ENCODE assay signal across 25 cellular contexts in genomic region chr1:147514233-147514632, GRCh38.
"Had no signal": no experiment of that assay in that cellular context is flagged by ENCODE, and none has a peak within 500 bp of the region (broad histone marks: within the 10 kb centered on the region; RNA-seq: fewer than 3 reads in every experiment).

No MANE protein-coding gene starts in this region.

- H3K4me3 ChIP-seq: left ventricle myocardium inferior, lung, pancreas, prostate gland, skin epidermis, stomach, testis, thyroid gland, transverse colon, upper lobe of right lung had no signal

- ATAC-seq: naive thymus-derived CD8-positive, alpha-beta T cell; pancreas; right cardiac atrium; sciatic nerve; stimulated activated naive B cell treated with anti-CD40 and anti-IgM and Interleukin-4, amounts not matched to agents 10 μg/mL and 1 μg/mL and 100 μg/mL, for 72 hours; stimulated activated naive CD8-positive, alpha-beta T cell treated with anti-CD3 and anti-CD28 coated beads, Interleukin-15, Interleukin-2, amounts not matched to agents 100 U/mL and 50 U/mL, for 24 hours; upper lobe of right lung had no signal

- H3K27ac Mint-ChIP-seq: naive thymus-derived CD8-positive, alpha-beta T cell; nephron; stimulated activated naive B cell treated with anti-CD40 and anti-IgM and Interleukin-4, amounts not matched to agents 10 μg/mL and 1 μg/mL and 100 μg/mL, for 72 hours had no signal

- H3K36me3 ChIP-seq: left ventricle myocardium inferior, pancreas, prostate gland, stomach, thyroid gland, transverse colon, upper lobe of right lung had no signal

- H3K4me1 Mint-ChIP-seq: neural crest cell; stimulated activated naive B cell treated with anti-CD40 and anti-IgM and Interleukin-4, amounts not matched to agents 10 μg/mL and 1 μg/mL and 100 μg/mL, for 72 hours had no signal

- H3K9me3 ChIP-seq: left ventricle myocardium inferior, pancreas, prostate gland, stomach, testis, thyroid gland, transverse colon, upper lobe of right lung had no signal

- FAIRE-seq: pancreas, urothelium cell line had no signal

- H3K4me3 Mint-ChIP-seq: naive thymus-derived CD8-positive, alpha-beta T cell; nephron; neural crest cell; stimulated activated naive B cell treated with anti-CD40 and anti-IgM and Interleukin-4, amounts not matched to agents 10 μg/mL and 1 μg/mL and 100 μg/mL, for 72 hours had no signal

- H3K27me3 ChIP-seq: pancreas, stomach, testis, thyroid gland, transverse colon, upper lobe of right lung had no signal

- H3K36me3 Mint-ChIP-seq: naive thymus-derived CD8-positive, alpha-beta T cell; stimulated activated naive B cell treated with anti-CD40 and anti-IgM and Interleukin-4, amounts not matched to agents 10 μg/mL and 1 μg/mL and 100 μg/mL, for 72 hours had no signal

- H3K27ac ChIP-seq: left ventricle myocardium inferior, pancreas, skin epidermis, stomach, testis, thyroid gland, transverse colon, upper lobe of right lung had no signal

- DNase-seq: islet precursor cell; left ventricle myocardium inferior; naive thymus-derived CD8-positive, alpha-beta T cell; nucleus accumbens; pancreas; retina; right cardiac atrium; stimulated activated CD4-positive, alpha-beta T cell treated with anti-CD3 and anti-CD28 coated beads, Interleukin-12 subunit alpha, Interleukin-12 subunit beta, amount 100 ng/mL, for 4 hours; stimulated activated CD4-positive, alpha-beta T cell treated with anti-CD3 and anti-CD28 coated beads, Interleukin-15, amount 100 ng/mL, for 24 hours; stimulated activated CD4-positive, alpha-beta T cell treated with anti-CD3 and anti-CD28 coated beads, Interleukin-2, amount 100 ng/mL, for 24 hours; stimulated activated CD4-positive, alpha-beta T cell treated with anti-CD3 and anti-CD28 coated beads, Interleukin-4, amount 100 ng/mL, for 1 hour; stimulated activated naive B cell treated with anti-CD40 and anti-IgM and Interleukin-4, amounts not matched to agents 10 μg/mL and 1 μg/mL and 100 μg/mL, for 72 hours; stimulated activated naive CD8-positive, alpha-beta T cell treated with anti-CD3 and anti-CD28 coated beads, Interleukin-15, Interleukin-2, amounts not matched to agents 100 U/mL and 50 U/mL, for 24 hours; stomach; testis; thyroid gland; transverse colon; upper lobe of right lung had no signal
